Comparison of ENCODE assay signal across 16 cellular contexts in the genomic region with DNA sequence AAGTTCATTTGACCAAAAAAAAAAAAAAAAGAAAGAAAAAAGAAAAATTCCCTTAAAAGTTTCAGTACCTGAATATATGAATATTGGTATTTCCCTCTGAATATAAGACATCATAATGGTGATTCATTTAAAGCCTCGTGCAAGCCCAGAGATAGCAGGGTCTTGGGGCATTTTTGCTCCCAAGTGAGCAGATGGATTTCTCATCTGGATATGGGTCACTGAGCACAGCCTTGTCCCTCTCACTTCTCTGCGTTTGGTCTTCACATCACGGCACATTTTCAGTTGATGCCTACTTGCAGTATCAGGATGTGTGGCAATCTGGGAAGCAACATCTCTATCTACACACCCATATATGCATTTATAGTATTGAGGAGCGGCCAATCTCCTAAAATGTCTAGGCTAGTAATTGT. TPM values are rescaled to one million over a fixed set of nuclear protein-coding genes. Genes with fewer than 3 reads are reported as not detected.
DNase-seq lines count a peak whose midpoint lies in the region; ATAC-seq, FAIRE-seq and TF ChIP-seq lines count a peak whose summit lies in the region.
"Had no signal": no experiment of that assay in that cellular context is flagged by ENCODE, and none has a peak within 500 bp of the region (broad histone marks: within the 10 kb centered on the region; RNA-seq: fewer than 3 reads in every experiment).

No MANE protein-coding gene starts in this region.

- ATAC-seq in HG03442 (IDR thresholded peaks at IDR 0.05; ENCODE audit: unreplicated experiment) = peak; percentile 37
- ATAC-seq: heart right ventricle had no signal

- TF ChIP-seq POLR2A in GM12891 (IDR thresholded peaks at IDR 0.05; ENCODE audit: low read depth, low read length) = peak; percentile 49; the same call in 1 of the 2 replicates
- peak; percentile 54 for TF ChIP-seq POLR2A in GM19193 (IDR thresholded peaks at IDR 0.05; ENCODE audit: extremely low read depth, insufficient read depth, insufficient read length)
- no peak for TF ChIP-seq POLR2A in esophagus muscularis mucosa (IDR thresholded peaks at IDR 0.05; ENCODE audit: low read depth)

- DNase-seq in GM12891 (ENCODE audit: insufficient read length, low spot score) (no peak), esophagus muscularis mucosa (ENCODE audit: extremely low spot score) (peak; percentile 21), NCI-H446 (lab: John Stamatoyannopoulos, UW) (no peak), NCI-H774 (lab: John Stamatoyannopoulos, UW) (no peak), GM20000 (ENCODE audit: low spot score) (no peak)
- DNase-seq in stimulated activated CD4-positive, alpha-beta T cell treated with anti-CD3 and anti-CD28 coated beads, Interleukin-15, amount 100 ng/mL, for 24 hours = no peak
- DNase-seq: Caco-2, heart right ventricle, NCI-H1092 treated with DMSO at 0.1 percent for 48 hours, NCI-H69 had no signal

- intact Hi-C loops in esophagus muscularis mucosa (cut with DNase I) = no loop called here

- H3K27me3 ChIP-seq in esophagus muscularis mucosa = no peaks in the 10 kb centered on the region
- H3K27me3 ChIP-seq: heart right ventricle, SJSA1, tibial nerve had no signal

- no peaks in the 10 kb centered on the region for H3K36me3 ChIP-seq in esophagus muscularis mucosa
- H3K36me3 ChIP-seq: SJSA1 had no signal

- WGBS in esophagus muscularis mucosa = 97% methylated on average over 4 of the region's 4 CpGs

- H3K4me1 ChIP-seq in esophagus muscularis mucosa = peaks cover 7 to 17% (median 13%) of the 10 kb centered on the region in 4 donors
- H3K4me1 ChIP-seq: Caco-2 had no signal

- no peak overlapping the region for H3K4me3 ChIP-seq in esophagus muscularis mucosa
- H3K4me3 ChIP-seq: heart right ventricle, SJSA1, tibial nerve had no signal

- H3K27ac ChIP-seq in esophagus muscularis mucosa (replicated peaks in 1 of 4) = no peak overlapping the region
- H3K27ac ChIP-seq: heart right ventricle, SJSA1, tibial nerve, VCaP had no signal

- TF ChIP-seq EP300 in esophagus muscularis mucosa (IDR thresholded peaks at IDR 0.05) = no peak

- H3K9me3 ChIP-seq in esophagus muscularis mucosa = no peaks in the 10 kb centered on the region
- H3K9me3 ChIP-seq: Caco-2, SJSA1, tibial nerve had no signal

- FAIRE-seq in GM12891 (lab: Jason Lieb, UNC) = peak; percentile 51
- FAIRE-seq: bronchial epithelial cell had no signal

- TF ChIP-seq CTCF in esophagus muscularis mucosa (IDR thresholded peaks at IDR 0.05) (no peak), GM20000 (IDR thresholded peaks at IDR 0.05; ENCODE audit: extremely low read depth, missing control alignments) (no peak)

TF ChIP-seq in GM12891, 5 proteins besides CTCF, POLR2A, EP300 and RAD21:
- TF ChIP-seq POLR2AphosphoS5 (IDR thresholded peaks at IDR 0.05; ENCODE audit: low read depth, low read length) (peak; percentile 70), SPI1 (IDR thresholded peaks at IDR 0.05; ENCODE audit: low read depth, low read length) (peak; percentile 69), PAX5 (IDR thresholded peaks at IDR 0.05; ENCODE audit: insufficient read depth, low read length, severe bottlenecking) (peak; percentile 84), POU2F2 (IDR thresholded peaks at IDR 0.05; ENCODE audit: low read depth, low read length) (peak; percentile 63), TAF1 (IDR thresholded peaks at IDR 0.05; ENCODE audit: low read depth, low read length) (no peak)

RNA-seq across cellular contexts. Expression of a gene that starts 12.7 kb away (rescaled TPM):
- polyA plus RNA-seq in GM12891 (2012; ENCODE audit: low read depth, missing spikeins) = 88.3 TPM
- 10 to 100 TPM; 20.3 to 23.4 (median 21.7) TPM for total RNA-seq in esophagus muscularis mucosa
